8 cellular contexts compared by ENCODE assay signal in genomic region chr22:49724893-49725489, GRCh38.
A peak's percentile ranks its signal among the peaks of the same experiment; 100 is the strongest.
DNase-seq lines count a peak whose midpoint lies in the region; ATAC-seq and TF ChIP-seq lines count a peak whose summit lies in the region.

No MANE protein-coding gene starts in this region.

- no peaks in the 10 kb centered on the region for H3K36me3 ChIP-seq in breast epithelium

- TF ChIP-seq CTCF in WI38 (IDR thresholded peaks at IDR 0.05; ENCODE audit: low read depth, low read length) (peak; percentile 50), breast epithelium (IDR thresholded peaks at IDR 0.05) (peak in 2 of 3 donors; percentile 27 to 31)

- H3K27ac ChIP-seq in breast epithelium = no peak overlapping the region

- no peaks in the 10 kb centered on the region for H3K4me1 ChIP-seq in breast epithelium

- no peak for TF ChIP-seq POLR2A in breast epithelium (IDR thresholded peaks at IDR 0.05)

- ATAC-seq in left colon = peak; percentile 96
- no peak for ATAC-seq in GM18870 (IDR thresholded peaks at IDR 0.05; ENCODE audit: unreplicated experiment)

- H3K9me3 ChIP-seq in breast epithelium = no peaks in the 10 kb centered on the region

- H3K4me3 ChIP-seq in WI38 (ENCODE audit: low read depth, low read length) (no peak overlapping the region), breast epithelium (peak overlapping the region; percentile 16 to 39 (median 28))

- DNase-seq in NCI-H2196 (lab: John Stamatoyannopoulos, UW; ENCODE audit: unreplicated experiment) (peak; percentile 35), NCI-H2196 treated with DMSO at 0.1 percent for 48 hours (lab: John Stamatoyannopoulos, UW; ENCODE audit: unreplicated experiment) (no peak), NCI-H1048 (lab: John Stamatoyannopoulos, UW) (peak; percentile 21), breast epithelium (ENCODE audit: low spot score in 2 of 2) (peak in 1 of 2 donors; percentile 56), left colon (peak in 1 of 2 donors; percentile 65)
- peak; percentile 75 for DNase-seq in stimulated activated CD4-positive, alpha-beta T cell treated with anti-CD3 and anti-CD28 coated beads, Interleukin-4, amount 100 ng/mL, for 1 hour

- H3K27me3 ChIP-seq in breast epithelium = peaks cover 0 to 78% of the 10 kb centered on the region in 2 donors

- intact Hi-C loops in breast epithelium (cut with DNase I; ENCODE audit: low total_unique reads) (no loop called here), left colon (cut with DNase I, micrococcal nuclease) (no loop called here)
